Comparison of ENCODE assay signal across 1 cellular context in genomic region chr16:58661199-58661830, GRCh38.
A peak's percentile ranks its signal among the peaks of the same experiment; 100 is the strongest.
TF ChIP-seq lines count a peak whose summit lies in the region.

No MANE protein-coding gene starts in this region.

TF ChIP-seq in HepG2, 621 proteins besides CTCF, POLR2A, EP300 and RAD21 (continued from another document):
- TF ChIP-seq BCL3 (CRISPR knock-in tag; IDR thresholded peaks at IDR 0.05) (no peak), ZNF678 (CRISPR knock-in tag; IDR thresholded peaks at IDR 0.05) (no peak), THRA (CRISPR knock-in tag; IDR thresholded peaks at IDR 0.05; ENCODE audit: borderline replicate concordance) (0 out of 2 replicates have a peak, but pooled peaks have one; percentile 8), ZNF713 (CRISPR knock-in tag; IDR thresholded peaks at IDR 0.05) (no peak), ZNF350 (CRISPR knock-in tag; IDR thresholded peaks at IDR 0.05; ENCODE audit: borderline replicate concordance, low read depth) (peak; percentile 31; the same call in 1 of the 2 replicates), IRF2 (CRISPR knock-in tag; IDR thresholded peaks at IDR 0.05) (0 out of 2 replicates have a peak, but pooled peaks have one; percentile 52), SAP130 (CRISPR knock-in tag; IDR thresholded peaks at IDR 0.05; ENCODE audit: low read depth) (0 out of 2 replicates have a peak, but pooled peaks have one; percentile 27), XRCC5 (optimal IDR thresholded peaks at IDR 0.05; ENCODE audit: low read length) (peak; percentile 22), HMG20A (CRISPR knock-in tag; IDR thresholded peaks at IDR 0.05; ENCODE audit: borderline replicate concordance) (no peak), ZZZ3 (CRISPR knock-in tag; IDR thresholded peaks at IDR 0.05; ENCODE audit: borderline replicate concordance) (no peak), SOX6 (IDR thresholded peaks at IDR 0.05) (no peak), SOX6 (CRISPR knock-in tag; IDR thresholded peaks at IDR 0.05) (peak; percentile 22; the same call in 1 of the 2 replicates), SMC3 (IDR thresholded peaks at IDR 0.05; ENCODE audit: low read length) (peak; percentile 87), GMEB1 (CRISPR knock-in tag; IDR thresholded peaks at IDR 0.05; ENCODE audit: borderline replicate concordance) (peak; percentile 25; the same call in 1 of the 2 replicates), ZNF660 (CRISPR knock-in tag; IDR thresholded peaks at IDR 0.05; ENCODE audit: borderline replicate concordance, low read depth) (0 out of 2 replicates have a peak, but pooled peaks have one; percentile 19), ELF3 (CRISPR knock-in tag; IDR thresholded peaks at IDR 0.05) (peak; percentile 57), SALL2 (CRISPR knock-in tag; IDR thresholded peaks at IDR 0.05) (0 out of 2 replicates have a peak, but pooled peaks have one; percentile 42), FOSL2 (CRISPR knock-in tag; IDR thresholded peaks at IDR 0.05) (peak; percentile 75), ZNF746 (CRISPR knock-in tag; IDR thresholded peaks at IDR 0.05) (no peak), ERF (CRISPR knock-in tag; IDR thresholded peaks at IDR 0.05) (peak; percentile 54), ZBTB25 (CRISPR knock-in tag; IDR thresholded peaks at IDR 0.05) (0 out of 2 replicates have a peak, but pooled peaks have one; percentile 41), PATZ1 (CRISPR knock-in tag; IDR thresholded peaks at IDR 0.05) (0 out of 2 replicates have a peak, but pooled peaks have one; percentile 24), ARID5B (CRISPR knock-in tag; IDR thresholded peaks at IDR 0.05) (peak; percentile 53), PRDM15 (CRISPR knock-in tag; IDR thresholded peaks at IDR 0.05) (no peak), YEATS2 (CRISPR knock-in tag; IDR thresholded peaks at IDR 0.05; ENCODE audit: borderline replicate concordance) (peak; percentile 66; the same call in 1 of the 2 replicates), THAP11 (CRISPR knock-in tag; IDR thresholded peaks at IDR 0.05) (peak; percentile 63), ZNF335 (CRISPR knock-in tag; IDR thresholded peaks at IDR 0.05) (0 out of 2 replicates have a peak, but pooled peaks have one; percentile 42), ZNF224 (CRISPR knock-in tag; IDR thresholded peaks at IDR 0.05) (0 out of 2 replicates have a peak, but pooled peaks have one; percentile 40), TEF (CRISPR knock-in tag; IDR thresholded peaks at IDR 0.05) (no peak), ZNF501 (CRISPR knock-in tag; IDR thresholded peaks at IDR 0.05) (peak; percentile 59; the same call in 1 of the 2 replicates)
